Comparison of ENCODE assay signal across 8 cellular contexts in the genomic region with DNA sequence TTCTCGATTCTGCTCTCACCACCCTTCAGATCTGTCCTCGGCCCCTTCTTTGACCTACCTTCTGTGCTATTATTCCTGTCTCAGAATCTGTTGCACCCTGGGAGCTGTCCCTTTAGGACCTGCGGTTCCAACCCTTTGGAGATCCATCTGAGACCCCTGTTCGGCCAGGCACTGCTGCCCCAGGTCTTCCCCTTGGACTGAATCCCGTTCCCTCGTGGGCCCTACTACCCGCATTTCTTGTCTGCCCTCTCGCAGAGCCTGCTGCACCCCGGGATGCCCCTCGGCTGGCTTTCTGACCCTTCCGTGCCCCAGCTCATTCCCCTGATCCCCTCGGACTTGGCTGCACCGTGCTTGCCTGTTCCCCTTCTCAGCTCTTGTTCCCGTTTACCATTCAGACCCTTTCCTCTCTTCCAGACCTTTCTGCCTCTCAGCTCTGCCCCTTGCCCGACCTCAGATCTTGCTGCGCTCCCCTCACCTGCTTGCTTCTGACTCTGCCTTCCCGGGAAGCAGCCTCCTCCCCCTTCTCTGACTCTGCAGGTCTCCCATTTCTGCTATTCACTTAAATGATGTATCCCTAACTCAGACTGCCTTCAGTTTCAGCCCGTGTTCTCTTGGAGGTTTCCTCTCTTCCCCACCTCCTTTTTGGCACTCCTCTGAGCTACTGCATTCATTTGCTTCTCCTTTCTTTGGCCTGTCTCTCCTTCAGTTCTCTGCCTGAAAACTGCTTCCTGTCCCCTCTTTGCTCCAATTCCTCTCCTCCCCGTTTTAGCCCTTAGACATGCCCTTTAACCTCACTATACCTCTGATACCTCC. TPM values are rescaled to one million over a fixed set of nuclear protein-coding genes. Genes with fewer than 3 reads are reported as not detected.
DNase-seq lines count a peak whose midpoint lies in the region; ATAC-seq and TF ChIP-seq lines count a peak whose summit lies in the region.

No MANE protein-coding gene starts in this region.

- H2BK15ac ChIP-seq in mesenchymal stem cell (ENCODE audit: low read depth, poor library complexity, severe bottlenecking) = no peak overlapping the region

- peak overlapping the region; percentile 84 to 88 for H3K18ac ChIP-seq in mesenchymal stem cell (ENCODE audit: low read depth in 1 of 2, low read length in 2 of 2)

- H4K20me1 ChIP-seq in KMS-11 (ENCODE audit: insufficient read depth) = no peaks in the 10 kb centered on the region; the same call in 1 of the 2 replicates

- no peaks in the 10 kb centered on the region for H3K9me3 Mint-ChIP-seq in effector memory CD8-positive, alpha-beta T cell

- TF ChIP-seq CTCF in KMS-11 (conservative IDR thresholded peaks at IDR 0.05; ENCODE audit: low read depth, low read length) = no peak
- no peak for TF ChIP-seq CTCF in brain microvascular endothelial cell (IDR thresholded peaks at IDR 0.05; ENCODE audit: low read depth, low read length, missing control alignments)

- peaks cover 49% of the 10 kb centered on the region for H3K4me1 ChIP-seq in KMS-11 (ENCODE audit: low read depth, poor library complexity, severe bottlenecking)
- H3K4me1 ChIP-seq in mesenchymal stem cell (ENCODE audit: control insufficient read depth, insufficient read depth, low read depth, low read length) = peaks cover 23% of the 10 kb centered on the region

- peaks cover 5 to 15% of the 10 kb centered on the region in 2 donors for H3K4me1 Mint-ChIP-seq in effector memory CD8-positive, alpha-beta T cell (ENCODE audit: low read depth in 2 of 2)

- H2AFZ ChIP-seq in KMS-11 (ENCODE audit: low read depth) (peak overlapping the region; percentile 34; the same call in 1 of the 2 replicates), mesenchymal stem cell (ENCODE audit: low read depth, low read length) (no peak overlapping the region)

- peak overlapping the region; percentile 18 for H4K91ac ChIP-seq in mesenchymal stem cell (ENCODE audit: low read length)

- no peaks in the 10 kb centered on the region for H3K9me3 ChIP-seq in mesenchymal stem cell (ENCODE audit: control insufficient read depth, low read length)

- peaks cover 56% of the 10 kb centered on the region for H3K79me2 ChIP-seq in KMS-11 (ENCODE audit: insufficient read depth, low read depth)

- no peak overlapping the region for H2BK5ac ChIP-seq in mesenchymal stem cell (ENCODE audit: low read depth, low read length, poor library complexity, severe bottlenecking)

- peak overlapping the region in 1 of 2 experiments; percentile 66 for H2BK12ac ChIP-seq in mesenchymal stem cell (ENCODE audit: low read length in 2 of 2)

- H3K79me1 ChIP-seq in mesenchymal stem cell (replicated peaks; ENCODE audit: low read length, poor library complexity, severe bottlenecking) = peaks cover 4% of the 10 kb centered on the region

- no peak overlapping the region for H3K4me3 Mint-ChIP-seq in effector memory CD8-positive, alpha-beta T cell

- H3K36me3 Mint-ChIP-seq in effector memory CD8-positive, alpha-beta T cell (ENCODE audit: insufficient read depth) = peaks cover 11% of the 10 kb centered on the region

- H3K27ac Mint-ChIP-seq in effector memory CD8-positive, alpha-beta T cell = no peak overlapping the region

- peak overlapping the region; percentile 57; the same call in 1 of the 2 replicates for H3K9ac ChIP-seq in KMS-11
- H3K9ac ChIP-seq in mesenchymal stem cell (ENCODE audit: low read length) = peak overlapping the region; percentile 93

- H3K4me3 ChIP-seq in KMS-11 (IDR thresholded peaks at IDR 0.05; ENCODE audit: insufficient read depth, low read depth, low read length) = no peak overlapping the region
- peak overlapping the region; percentile 74 for H3K4me3 ChIP-seq in brain microvascular endothelial cell (ENCODE audit: low read depth, low read length)
- H3K4me3 ChIP-seq in mesenchymal stem cell (ENCODE audit: insufficient read depth in 1 of 2, low read depth in 1 of 2, low read length in 2 of 2) = peak overlapping the region; percentile 90 to 94

- peak overlapping the region; percentile 23; the same call in 1 of the 2 replicates for H3K27ac ChIP-seq in KMS-11
- peak overlapping the region; percentile 34 for H3K27ac ChIP-seq in brain microvascular endothelial cell
- peak overlapping the region; percentile 56 for H3K27ac ChIP-seq in mesenchymal stem cell (ENCODE audit: low read length, poor library complexity, severe bottlenecking)

- WGBS in mesenchymal stem cell = under 1% methylated on average over 19 of the region's 19 CpGs

- H3K27me3 Mint-ChIP-seq in effector memory CD8-positive, alpha-beta T cell = no peaks in the 10 kb centered on the region

- H3K27me3 ChIP-seq in KMS-11 (ENCODE audit: insufficient read depth, low read depth) = no peaks in the 10 kb centered on the region
- no peaks in the 10 kb centered on the region for H3K27me3 ChIP-seq in brain microvascular endothelial cell (replicated peaks)
- H3K27me3 ChIP-seq in mesenchymal stem cell (ENCODE audit: control insufficient read depth in 1 of 2, insufficient read depth in 1 of 2, low read length in 2 of 2) = no peaks in the 10 kb centered on the region

- H2BK120ac ChIP-seq in mesenchymal stem cell (ENCODE audit: low read depth, low read length) = peak overlapping the region; percentile 80

- H3K23ac ChIP-seq in mesenchymal stem cell (ENCODE audit: low read length in 2 of 2) = peak overlapping the region in 1 of 2 experiments; percentile 83

- DNase-seq in ELF-1 (ENCODE audit: low read depth, low spot score) = peak; percentile 45
- no peak for DNase-seq in brain microvascular endothelial cell
- peak; percentile 58 for DNase-seq in mesenchymal stem cell
- no peak for DNase-seq in effector memory CD8-positive, alpha-beta T cell

- ATAC-seq in HG03139 (IDR thresholded peaks at IDR 0.05; ENCODE audit: unreplicated experiment) = no peak
- no peak for ATAC-seq in effector memory CD8-positive, alpha-beta T cell (replicated peaks)
- ATAC-seq in HG02973 (IDR thresholded peaks at IDR 0.05; ENCODE audit: unreplicated experiment) = no peak
- no peak for ATAC-seq in GM21717 (IDR thresholded peaks at IDR 0.05; ENCODE audit: unreplicated experiment)

- H3K36me3 ChIP-seq in KMS-11 (ENCODE audit: insufficient read depth) = peaks cover 4% of the 10 kb centered on the region; the same call in 1 of the 2 replicates
- H3K36me3 ChIP-seq in brain microvascular endothelial cell (replicated peaks) = no peaks in the 10 kb centered on the region
- no peaks in the 10 kb centered on the region for H3K36me3 ChIP-seq in mesenchymal stem cell (ENCODE audit: control insufficient read depth in 1 of 2, insufficient read depth in 2 of 2, low read depth in 1 of 2, low read length in 2 of 2)

- H4K8ac ChIP-seq in mesenchymal stem cell (ENCODE audit: low read length) = no peak overlapping the region

- H2AK5ac ChIP-seq in mesenchymal stem cell (ENCODE audit: low read length, severe bottlenecking) = no peak overlapping the region

- H3K4ac ChIP-seq in mesenchymal stem cell (ENCODE audit: low read depth in 1 of 2, low read length in 2 of 2) = peak overlapping the region in 1 of 2 experiments; percentile 78

- H3K4me2 ChIP-seq in KMS-11 (peak overlapping the region; percentile 77), mesenchymal stem cell (ENCODE audit: low read length, poor library complexity, severe bottlenecking) (peak overlapping the region; percentile 58)

- peak overlapping the region; percentile 94 to 96 for H3K14ac ChIP-seq in mesenchymal stem cell (ENCODE audit: low read length in 2 of 2)

- in situ Hi-C loops in brain microvascular endothelial cell (cut with HindIII; ENCODE audit: low pct_ligation_motif_present, low sequenced_read_pairs) = loop anchor here (25.0 kb wide), 1 partner anchor 100 kb away; no protein-coding TSS in a partner anchor

RNA-seq across cellular contexts. Expression of a gene that starts 1.1 kb away (rescaled TPM):
- polyA plus RNA-seq in mesenchymal stem cell (2013, experiment 1 of 2) = 40.0 TPM
- polyA plus RNA-seq in mesenchymal stem cell (2013, experiment 2 of 2) = 36.9 TPM

RNA-seq across cellular contexts. Expression of a gene that starts 11.3 kb away (rescaled TPM):
- polyA plus RNA-seq in mesenchymal stem cell (2013, experiment 1 of 2) = 284 TPM
- 308 TPM for polyA plus RNA-seq in mesenchymal stem cell (2013, experiment 2 of 2)

Comparison
In these comparisons a context has a peak if more than half of its experiments do, and no peak if none do; other contexts are left out.
1. DNase-seq: peak in ELF-1 (single experiment) and mesenchymal stem cell (single experiment); none in brain microvascular endothelial cell (single experiment) and effector memory CD8-positive, alpha-beta T cell (0 of 3).
2. Peak in every context shown above with its lines, with median percentiles within 50 percentile points of each other: H3K27ac ChIP-seq.